ENCODE assay signal across 20 cellular contexts in genomic region chr15:89917442-89918085, GRCh38. TPM values are rescaled to one million over a fixed set of nuclear protein-coding genes. Genes with fewer than 3 reads are reported as not detected.
DNase-seq lines count a peak whose midpoint lies in the region; TF ChIP-seq lines count a peak whose summit lies in the region.
"Had no signal": no experiment of that assay in that cellular context is flagged by ENCODE, and none has a peak within 500 bp of the region (broad histone marks: within the 10 kb centered on the region; RNA-seq: fewer than 3 reads in every experiment).

No MANE protein-coding gene starts in this region.

- no peaks in the 10 kb centered on the region for H3F3A ChIP-seq in smooth muscle cell (ENCODE audit: low read depth)

- H3K27me3 ChIP-seq in thyroid gland (no peaks in the 10 kb centered on the region), smooth muscle cell (ENCODE audit: low read depth) (no peaks in the 10 kb centered on the region)
- H3K27me3 ChIP-seq: MG63, SJSA1 had no signal

- peak; percentile 25 for DNase-seq in SIG-M5 treated with dmso at 0.1 percent for 504 hours (lab: John Stamatoyannopoulos, UW; ENCODE audit: unreplicated experiment)
- DNase-seq in SIG-M5 (lab: John Stamatoyannopoulos, UW): no peak
- peak; percentile 16 for DNase-seq in SW480 (ENCODE audit: low spot score)
- peak; percentile 40 for DNase-seq in kidney tubule cell (ENCODE audit: low spot score)
- DNase-seq in thyroid gland: peak; percentile 32 to 44
- no peak for DNase-seq in activated CD4-positive, alpha-beta T cell treated with anti-CD3 and anti-CD28 coated beads, Interleukin-2, amount 50 U/mL, for 4 hours
- DNase-seq in 8988T: no peak
- DNase-seq in smooth muscle cell (lab: John Stamatoyannopoulos, UW; ENCODE audit: unreplicated experiment): no peak
- DNase-seq: COR-L47, DND-41, KBM-7, MG63, NCI-H1105, NCI-H1694 treated with DMSO at 0.1 percent for 48 hours, NCI-H446 treated with DMSO at 0.1 percent for 48 hours, NCI-H82 had no signal

- intact Hi-C loops in thyroid gland (cut with DNase I): loop anchor here (10.0 kb wide), 1 partner anchor 57 kb away; no protein-coding TSS in a partner anchor

- no peak overlapping the region for H3K4me2 ChIP-seq in smooth muscle cell
- H3K4me2 ChIP-seq: GM23338 had no signal

- H3K79me2 ChIP-seq in smooth muscle cell (ENCODE audit: low read depth): no peaks in the 10 kb centered on the region

- H3K9me3 ChIP-seq in thyroid gland (no peaks in the 10 kb centered on the region), smooth muscle cell (replicated peaks; ENCODE audit: low read depth) (no peaks in the 10 kb centered on the region)
- H3K9me3 ChIP-seq: MG63, SJSA1 had no signal

- no peaks in the 10 kb centered on the region for H4K20me1 ChIP-seq in smooth muscle cell (ENCODE audit: low read depth)

- H3K4me3 ChIP-seq in thyroid gland (replicated peaks in 1 of 3): no peak overlapping the region
- no peak overlapping the region for H3K4me3 ChIP-seq in smooth muscle cell
- H3K4me3 ChIP-seq: GM23338, MG63, SJSA1 had no signal

- TF ChIP-seq CTCF in thyroid gland (IDR thresholded peaks at IDR 0.05): no peak
- TF ChIP-seq CTCF in smooth muscle cell (IDR thresholded peaks at IDR 0.05; ENCODE audit: borderline replicate concordance, insufficient read depth, poor library complexity, severe bottlenecking): no peak

- H3K4me1 ChIP-seq in thyroid gland (peaks cover 0 to 19% of the 10 kb centered on the region in 2 donors), smooth muscle cell (ENCODE audit: low read depth) (peaks cover 7% of the 10 kb centered on the region)

- H2AFZ ChIP-seq in smooth muscle cell (ENCODE audit: low read depth): no peak overlapping the region
- H2AFZ ChIP-seq: GM23338 had no signal

- no peaks in the 10 kb centered on the region for H3K36me3 ChIP-seq in thyroid gland
- H3K36me3 ChIP-seq in smooth muscle cell (ENCODE audit: low read depth): no peaks in the 10 kb centered on the region
- H3K36me3 ChIP-seq: MG63, SJSA1 had no signal

- no peak overlapping the region for H3K9ac ChIP-seq in smooth muscle cell (ENCODE audit: low read depth)

- 69 to 75% methylated on average over 4 of the region's 4 CpGs for WGBS in thyroid gland, 2 donors
- 80% methylated on average over 4 of the region's 4 CpGs for WGBS in smooth muscle cell (ENCODE audit: low lambda C conversion rate)

- TF ChIP-seq POLR2A in thyroid gland (IDR thresholded peaks at IDR 0.05): no peak

- H3K27ac ChIP-seq in thyroid gland (peak overlapping the region in 1 of 3 donors; percentile 54), smooth muscle cell (ENCODE audit: low read depth) (no peak overlapping the region)
- H3K27ac ChIP-seq: 22Rv1, C4-2B, SJSA1 had no signal

RNA-seq across cellular contexts. Expression of gene ARPIN, which starts 4.8 kb away (rescaled TPM):
- 10 to 100 TPM; 21.4 to 26.5 (median 24.1) TPM for total RNA-seq in thyroid gland
- 4.0 and 5.8 TPM in 2 replicates for total RNA-seq in smooth muscle cell
- polyA plus RNA-seq in smooth muscle cell: 3.1 and 4.3 TPM in 2 replicates

RNA-seq across cellular contexts. Expression of gene AP3S2, which starts 23.8 kb away (rescaled TPM):
- total RNA-seq in thyroid gland: 10 to 100 TPM; 59.6 to 98.6 (median 67.6) TPM
- total RNA-seq in smooth muscle cell: 54.7 and 55.8 TPM in 2 replicates
- 9.4 and 19.1 TPM in 2 replicates for polyA plus RNA-seq in smooth muscle cell

Comparison
In these comparisons a context has a peak if more than half of its experiments do, and no peak if none do; other contexts are left out.
1. DNase-seq: peak in SIG-M5 treated with dmso at 0.1 percent for 504 hours (single experiment), SW480 (single experiment), kidney tubule cell (single experiment) and thyroid gland (2 of 2); none in SIG-M5 (single experiment), activated CD4-positive, alpha-beta T cell treated with anti-CD3 and anti-CD28 coated beads, Interleukin-2, amount 50 U/mL, for 4 hours (0 of 2), 8988T (single experiment) and smooth muscle cell (single experiment).